ENCODE assay signal across 17 cellular contexts in the genomic region with DNA sequence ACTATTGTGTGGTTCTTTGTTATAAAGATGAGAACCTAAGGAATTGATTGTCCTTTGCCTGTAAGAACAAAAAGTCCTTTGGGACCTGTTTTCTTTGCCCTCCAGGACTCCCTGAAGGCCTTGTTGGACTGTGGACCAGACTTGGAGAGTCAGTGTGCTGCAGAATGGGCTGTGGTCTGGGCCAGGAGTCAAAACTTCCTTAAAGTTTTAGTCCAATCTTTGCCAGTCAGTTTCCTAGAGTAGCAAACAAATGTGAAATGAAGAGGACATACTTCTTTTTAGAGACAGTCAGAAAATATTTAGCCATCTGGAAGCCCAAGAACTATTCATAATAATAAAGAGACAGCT. TPM values are rescaled to one million over a fixed set of nuclear protein-coding genes. Genes with fewer than 3 reads are reported as not detected.
DNase-seq lines count a peak whose midpoint lies in the region; ATAC-seq and TF ChIP-seq lines count a peak whose summit lies in the region.
"Had no signal": no experiment of that assay in that cellular context is flagged by ENCODE, and none has a peak within 500 bp of the region (broad histone marks: within the 10 kb centered on the region; RNA-seq: fewer than 3 reads in every experiment).

No MANE protein-coding gene starts in this region.

- peak; percentile 12 for ATAC-seq in GM21723 (IDR thresholded peaks at IDR 0.05; ENCODE audit: unreplicated experiment)
- ATAC-seq in right lobe of liver, result no peak
- no peak for ATAC-seq in upper lobe of left lung (ENCODE audit: low FRiP score in 2 of 2)
- ATAC-seq: stimulated activated naive CD8-positive, alpha-beta T cell treated with anti-CD3 and anti-CD28 coated beads, Interleukin-15, amount 100 ng/mL, for 72 hours; T-cell had no signal

- H3K4me1 ChIP-seq in ascending aorta (peaks cover 9 to 43% of the 10 kb centered on the region in 2 donors), right lobe of liver (peaks cover 0 to 85% (median 37%) of the 10 kb centered on the region in 4 donors), tibial nerve (peaks cover 0 to 81% (median 58%) of the 10 kb centered on the region in 4 donors), upper lobe of left lung (peaks cover 35 to 73% (median 42%) of the 10 kb centered on the region in 4 donors)

- H3K36me3 ChIP-seq in ascending aorta (no peaks in the 10 kb centered on the region), right lobe of liver (no peaks in the 10 kb centered on the region), tibial nerve (no peaks in the 10 kb centered on the region), upper lobe of left lung (no peaks in the 10 kb centered on the region)
- H3K36me3 ChIP-seq: WERI-Rb-1 had no signal

- TF ChIP-seq CTCF in ascending aorta (IDR thresholded peaks at IDR 0.05) (no peak), right lobe of liver (IDR thresholded peaks at IDR 0.05) (no peak), tibial nerve (IDR thresholded peaks at IDR 0.05) (no peak), upper lobe of left lung (IDR thresholded peaks at IDR 0.05) (no peak)

- H3K27me3 ChIP-seq in ascending aorta (no peaks in the 10 kb centered on the region), right lobe of liver (no peaks in the 10 kb centered on the region), tibial nerve (no peaks in the 10 kb centered on the region), upper lobe of left lung (no peaks in the 10 kb centered on the region)

- H3K27ac ChIP-seq in ascending aorta, result peak overlapping the region; percentile 60 to 64
- H3K27ac ChIP-seq in right lobe of liver, result peak overlapping the region; percentile 74 to 94 (median 82)
- H3K27ac ChIP-seq in tibial nerve, result peak overlapping the region in 3 of 4 donors; percentile 55 to 82 (median 71)
- H3K27ac ChIP-seq in upper lobe of left lung, result peak overlapping the region in 1 of 4 donors; percentile 33
- H3K27ac ChIP-seq: WERI-Rb-1 had no signal

- intact Hi-C loops in ascending aorta (cut with DNase I), result no loop called here
- intact Hi-C loops in right lobe of liver (cut with DNase I), result no loop called here

- TF ChIP-seq POLR2A in right lobe of liver (IDR thresholded peaks at IDR 0.05) (no peak), tibial nerve (IDR thresholded peaks at IDR 0.05) (no peak), upper lobe of left lung (IDR thresholded peaks at IDR 0.05) (no peak)

- no peak for TF ChIP-seq EP300 in tibial nerve (IDR thresholded peaks at IDR 0.05)
- no peak for TF ChIP-seq EP300 in upper lobe of left lung (IDR thresholded peaks at IDR 0.05)

- H3K4me3 ChIP-seq in ascending aorta (no peak overlapping the region), right lobe of liver (no peak overlapping the region), tibial nerve (no peak overlapping the region), upper lobe of left lung (no peak overlapping the region)

- DNase-seq in ascending aorta (ENCODE audit: low spot score in 2 of 2), result no peak
- DNase-seq in right lobe of liver, result no peak
- DNase-seq in tibial nerve (ENCODE audit: low spot score in 2 of 2), result no peak
- DNase-seq in OCI-M1 (lab: John Stamatoyannopoulos, UW), result no peak
- DNase-seq in central memory CD4-positive, alpha-beta T cell, result no peak
- no peak for DNase-seq in upper lobe of left lung
- DNase-seq: activated CD8-positive, alpha-beta memory T cell treated with anti-CD3 and anti-CD28 coated beads for 24 hours; DMS79 treated with DMSO at 0.1 percent for 48 hours; H7; islet precursor cell; NCI-H2081 treated with DMSO at 0.1 percent for 48 hours; NCI-H69; posterior cingulate gyrus; stimulated activated naive CD8-positive, alpha-beta T cell treated with anti-CD3 and anti-CD28 coated beads, Interleukin-15, amount 100 ng/mL, for 72 hours; T-cell; WERI-Rb-1 had no signal

- no peaks in the 10 kb centered on the region for H3K9me3 ChIP-seq in ascending aorta
- no peaks in the 10 kb centered on the region for H3K9me3 ChIP-seq in right lobe of liver
- no peaks in the 10 kb centered on the region for H3K9me3 ChIP-seq in tibial nerve
- H3K9me3 ChIP-seq in upper lobe of left lung, result no peaks in the 10 kb centered on the region

RNA-seq across cellular contexts. Expression of a gene that starts 45.4 kb away (rescaled TPM):
- total RNA-seq in ascending aorta (22.9 TPM), right lobe of liver (10 to 100 TPM; 32.7 to 40.5 (median 37.4) TPM), tibial nerve (100 to 1,000 TPM in 1 of 4 donors, 10 to 100 TPM in 3; 49.4 to 108 (median 64.3) TPM), upper lobe of left lung (10 to 100 TPM; 36.5 to 66.0 (median 48.4) TPM)
